8 cellular contexts compared by ENCODE assay signal in genomic region chr3:52245322-52246263, GRCh38. TPM values are rescaled to one million over a fixed set of nuclear protein-coding genes. Genes with fewer than 3 reads are reported as not detected.
DNase-seq lines count a peak whose midpoint lies in the region; ATAC-seq and TF ChIP-seq lines count a peak whose summit lies in the region.

TSS of gene PPM1M (plus strand) at chr3:52245759. CDS start at chr3:52245825, 66 bp downstream.

- RAD21 ChIA-PET in HCT116 (lab: Charles Lee; ENCODE audit: low non-redundant PET in 1 of 2, low total read pairs in 2 of 2, uncharacterized antibody in 2 of 2, unreplicated experiment in 2 of 2) = interaction anchor here in 1 of 2 experiments (0.6 kb wide), 1 partner anchor 12 kb away, joined by 4 read pairs; no protein-coding TSS in a partner anchor

- H3K4me1 ChIP-seq in CD8-positive, alpha-beta T cell (ENCODE audit: insufficient read depth, low read length) = peaks cover 84% of the 10 kb centered on the region
- H3K4me1 ChIP-seq in HCT116 (ENCODE audit: control insufficient read depth in 1 of 2, insufficient read depth in 2 of 2, low read length in 2 of 2) (peaks cover 26 to 39% of the 10 kb centered on the region in 2 experiments; a peak in 3 of 4 replicates), mammary epithelial cell (ENCODE audit: insufficient read depth, low read length) (peaks cover 29% of the 10 kb centered on the region), smooth muscle cell (ENCODE audit: low read depth) (peaks cover 4% of the 10 kb centered on the region)

- peak within 1 kb of the TSS; percentile 85 for H2AFZ ChIP-seq in HCT116 (ENCODE audit: low read depth, low read length, poor library complexity, severe bottlenecking)
- H2AFZ ChIP-seq in mammary epithelial cell (ENCODE audit: low read depth, low read length) = peak within 1 kb of the TSS; percentile 69
- H2AFZ ChIP-seq in smooth muscle cell (ENCODE audit: low read depth) = no peak within 1 kb of the TSS

- no peaks in the 10 kb centered on the region for H4K20me1 ChIP-seq in HCT116 (ENCODE audit: insufficient read depth)
- H4K20me1 ChIP-seq in mammary epithelial cell (ENCODE audit: insufficient read depth, low read length) = no peaks in the 10 kb centered on the region
- H4K20me1 ChIP-seq in smooth muscle cell (ENCODE audit: low read depth) = no peaks in the 10 kb centered on the region

- H3K36me3 Mint-ChIP-seq in CD8-positive, alpha-beta T cell = peaks cover 46% of the 10 kb centered on the region

- dilution Hi-C loops in mammary epithelial cell (cut with HindIII; ENCODE audit: low sequenced_read_pairs) = loop anchor here (5.0 kb wide), 1 partner anchor 102 kb away; no protein-coding TSS in a partner anchor

- peak within 1 kb of the TSS; percentile 91 for H3K27ac ChIP-seq in CD8-positive, alpha-beta T cell (ENCODE audit: low read depth, low read length)
- H3K27ac ChIP-seq in HCT116 (ENCODE audit: low read depth, low read length) (peak within 1 kb of the TSS; percentile 59; the same call in 1 of the 2 replicates), mammary epithelial cell (ENCODE audit: insufficient read depth, low read depth, low read length) (no peak within 1 kb of the TSS), smooth muscle cell (ENCODE audit: low read depth) (no peak within 1 kb of the TSS)

- peak; percentile 66 for ATAC-seq in CD8-positive, alpha-beta T cell
- ATAC-seq in HCT116 (peak; percentile 79), HG03135 (IDR thresholded peaks at IDR 0.05; ENCODE audit: unreplicated experiment) (no peak), HG03378 (IDR thresholded peaks at IDR 0.05; ENCODE audit: unreplicated experiment) (no peak)

- H3K79me2 ChIP-seq in HCT116 (ENCODE audit: insufficient read depth, low read length) (no peaks in the 10 kb centered on the region), mammary epithelial cell (ENCODE audit: insufficient read depth, low read length) (no peaks in the 10 kb centered on the region), smooth muscle cell (ENCODE audit: low read depth) (no peaks in the 10 kb centered on the region)

- no peak for TF ChIP-seq RAD21 in HCT116 (IDR thresholded peaks at IDR 0.05; ENCODE audit: low read depth)

- peaks cover 13% of the 10 kb centered on the region for H3F3A ChIP-seq in smooth muscle cell (ENCODE audit: low read depth)

- H3K27me3 Mint-ChIP-seq in CD8-positive, alpha-beta T cell (ENCODE audit: low read depth) = no peaks in the 10 kb centered on the region

- POLR2A ChIA-PET in CD8-positive, alpha-beta T cell (lab: Charles Lee) = interaction anchor here (0.9 to 28.6 kb wide), 12 partner anchors 5 to 189 kb away, joined by 3 to 685 read pairs (median 8); partner anchors contain the start of genes DUSP7, GLYCTK, PPM1M and TWF2
- POLR2A ChIA-PET in HCT116 (lab: Charles Lee) = no interaction called here

- no peaks in the 10 kb centered on the region for H3K9me3 ChIP-seq in CD8-positive, alpha-beta T cell (ENCODE audit: low read length)
- H3K9me3 ChIP-seq in HCT116 (ENCODE audit: control insufficient read depth in 1 of 2, insufficient read depth in 1 of 2, low read depth in 1 of 2, low read length in 2 of 2) (peaks cover 0 to 4% of the 10 kb centered on the region in 2 experiments; a peak in 1 of 4 replicates), mammary epithelial cell (replicated peaks; ENCODE audit: insufficient read depth, low read length) (no peaks in the 10 kb centered on the region), smooth muscle cell (replicated peaks; ENCODE audit: low read depth) (no peaks in the 10 kb centered on the region)

- H3K4me2 ChIP-seq in HCT116 (ENCODE audit: low read length) (peak within 1 kb of the TSS; percentile 96), mammary epithelial cell (ENCODE audit: insufficient read depth, low read depth, low read length) (peak within 1 kb of the TSS; percentile 66), smooth muscle cell (peak within 1 kb of the TSS; percentile 86)

- H3K27me3 ChIP-seq in CD8-positive, alpha-beta T cell (ENCODE audit: insufficient read depth, low read length) = no peaks in the 10 kb centered on the region
- H3K27me3 ChIP-seq in HCT116 (ENCODE audit: insufficient read depth, low read length) (no peaks in the 10 kb centered on the region), mammary epithelial cell (ENCODE audit: insufficient read depth, low read length) (no peaks in the 10 kb centered on the region), smooth muscle cell (ENCODE audit: low read depth) (no peaks in the 10 kb centered on the region)

- DNase-seq in CD8-positive, alpha-beta T cell = peak in 6 of 7 experiments; percentile 51 to 84 (median 66)
- DNase-seq in HCT116 (ENCODE audit: low read depth, low spot score) (no peak), T-helper 22 cell (ENCODE audit: low read depth) (peak; percentile 66), mammary epithelial cell (peak; percentile 31), iPS-NIHi7 (ENCODE audit: extremely low spot score) (peak; percentile 80), smooth muscle cell (lab: John Stamatoyannopoulos, UW; ENCODE audit: unreplicated experiment) (no peak)

- TF ChIP-seq POLR2A in HCT116 (IDR thresholded peaks at IDR 0.05; ENCODE audit: borderline replicate concordance, extremely low read depth, insufficient read depth, insufficient read length) = peak; percentile 70

- H3K9ac ChIP-seq in HCT116 (ENCODE audit: low read length) (peak within 1 kb of the TSS; percentile 64), mammary epithelial cell (ENCODE audit: insufficient read depth, low read length) (no peak within 1 kb of the TSS), smooth muscle cell (ENCODE audit: low read depth) (peak within 1 kb of the TSS; percentile 50)

- no peak for TF ChIP-seq CTCF in CD8-positive, alpha-beta T cell (IDR thresholded peaks at IDR 0.05)
- no peak for TF ChIP-seq CTCF in HCT116 (IDR thresholded peaks at IDR 0.05 in 2 of 3, conservative IDR thresholded peaks at IDR 0.05 in 1 of 3; ENCODE audit: borderline replicate concordance in 1 of 3, insufficient read depth in 1 of 3, low read depth in 2 of 3, low read length in 2 of 3)
- TF ChIP-seq CTCF in mammary epithelial cell (conservative IDR thresholded peaks at IDR 0.05 in 1 of 2, IDR thresholded peaks at IDR 0.05 in 1 of 2; ENCODE audit: extremely low read depth in 1 of 2, insufficient read depth in 1 of 2, low read depth in 1 of 2, low read length in 2 of 2) = no peak
- TF ChIP-seq CTCF in smooth muscle cell (IDR thresholded peaks at IDR 0.05; ENCODE audit: borderline replicate concordance, insufficient read depth, poor library complexity, severe bottlenecking) = no peak

- H3K9me3 Mint-ChIP-seq in CD8-positive, alpha-beta T cell = no peaks in the 10 kb centered on the region

- intact Hi-C loops in CD8-positive, alpha-beta T cell (cut with DNase I, micrococcal nuclease) = loop anchor here in 1 of 2 experiments (1.0 kb wide), 1 partner anchor 8 kb away; no protein-coding TSS in a partner anchor
- intact Hi-C loops in HCT116 (cut with micrococcal nuclease) = no loop called here
- intact Hi-C loops in mammary epithelial cell (cut with micrococcal nuclease) = no loop called here

- H3K4me3 ChIP-seq in CD8-positive, alpha-beta T cell (ENCODE audit: low read depth, low read length) = peak within 1 kb of the TSS; percentile 70
- H3K4me3 ChIP-seq in HCT116 (replicated peaks in 1 of 2; ENCODE audit: low read depth in 1 of 2, low read length in 2 of 2) (peak within 1 kb of the TSS; percentile 37 to 63), mammary epithelial cell (replicated peaks in 1 of 3; ENCODE audit: insufficient read depth in 1 of 3, low read depth in 2 of 3, low read length in 3 of 3) (peak within 1 kb of the TSS in 2 of 3 experiments; percentile 20 to 28), smooth muscle cell (peak within 1 kb of the TSS; percentile 54)

- CTCF ChIA-PET in CD8-positive, alpha-beta T cell (lab: Charles Lee) = interaction anchor here (1.4 to 29.3 kb wide), 8 partner anchors 8 to 40 kb away, joined by 3 to 622 read pairs (median 6); partner anchors contain the start of genes GLYCTK and WDR82
- CTCF ChIA-PET in HCT116 (lab: Charles Lee) = no interaction called here
- CTCF ChIA-PET in mammary epithelial cell (lab: Charles Lee; ENCODE audit: low non-redundant PET) = no interaction called here

- no TSS peak for BruUV-seq in HCT116 (replicated peaks; lab: Mats Ljungman, UMichigan)
- BruUV-seq in mammary epithelial cell (replicated peaks; lab: Mats Ljungman, UMichigan) = no TSS peak

- peak within 1 kb of the TSS; percentile 88 for H3K4me3 Mint-ChIP-seq in CD8-positive, alpha-beta T cell

- H3K9me2 ChIP-seq in HCT116 (ENCODE audit: insufficient read depth) = no peaks in the 10 kb centered on the region

- in situ Hi-C loops in mammary epithelial cell (cut with MboI; ENCODE audit: low sequenced_read_pairs in 2 of 2) = no loop called here

- peaks cover 83% of the 10 kb centered on the region for H3K4me1 Mint-ChIP-seq in CD8-positive, alpha-beta T cell (ENCODE audit: low read depth)

- H3K27ac Mint-ChIP-seq in CD8-positive, alpha-beta T cell = peak within 1 kb of the TSS; percentile 96

- H3K36me3 ChIP-seq in CD8-positive, alpha-beta T cell (ENCODE audit: insufficient read depth, low read length) = peaks cover 7% of the 10 kb centered on the region
- H3K36me3 ChIP-seq in HCT116 (ENCODE audit: control insufficient read depth in 1 of 2, insufficient read depth in 2 of 2, low read length in 2 of 2) (peaks cover 2 to 12% of the 10 kb centered on the region in 2 experiments; a peak in 2 of 4 replicates), mammary epithelial cell (ENCODE audit: insufficient read depth, low read length) (no peaks in the 10 kb centered on the region), smooth muscle cell (ENCODE audit: low read depth) (no peaks in the 10 kb centered on the region)

- 38% methylated on average over 9 of the region's 98 CpGs for WGBS in mammary epithelial cell (ENCODE audit: low coverage, missing lambda C conversion rate)
- WGBS in smooth muscle cell (ENCODE audit: low lambda C conversion rate) = 6% methylated on average over 64 of the region's 98 CpGs

TF ChIP-seq in HCT116, 20 proteins besides CTCF, POLR2A, EP300 and RAD21 (continues in another document):
- TF ChIP-seq POLR2AphosphoS5 (IDR thresholded peaks at IDR 0.05; ENCODE audit: low read depth, low read length) (peak; percentile 29; the same call in 1 of the 2 replicates), ZFX (IDR thresholded peaks at IDR 0.05) (peak; percentile 79; the same call in 1 of the 2 replicates)

RNA-seq across cellular contexts. Expression of gene PPM1M, which starts in this region (rescaled TPM):
- 10 to 100 TPM; 43.9 to 46.9 TPM for total RNA-seq in CD8-positive, alpha-beta T cell
- 16.6 TPM for total RNA-seq in HCT116 (2021; ENCODE audit: unreplicated experiment)
- polyA plus RNA-seq in HCT116 (2012) = 18.3 and 18.8 TPM in 2 replicates
- total RNA-seq in mammary epithelial cell = 1 to 10 TPM; 4.8 to 8.7 TPM
- polyA plus RNA-seq in mammary epithelial cell = 4.3 TPM
- not detected for polyA minus RNA-seq in mammary epithelial cell
- 6.0 and 7.0 TPM in 2 replicates for total RNA-seq in smooth muscle cell
- 11.0 and 11.9 TPM in 2 replicates for polyA plus RNA-seq in smooth muscle cell

Comparison
In these comparisons a context has a peak if more than half of its experiments do, and no peak if none do; other contexts are left out.
1. ATAC-seq: peak in CD8-positive, alpha-beta T cell (single experiment) and HCT116 (single experiment); none in HG03135 (single experiment) and HG03378 (single experiment).
2. DNase-seq: peak in CD8-positive, alpha-beta T cell (6 of 7), T-helper 22 cell (single experiment), mammary epithelial cell (single experiment) and iPS-NIHi7 (single experiment); none in HCT116 (single experiment) and smooth muscle cell (single experiment).
3. H3K27ac ChIP-seq: peak in CD8-positive, alpha-beta T cell (single experiment) and HCT116 (single experiment); none in mammary epithelial cell (single experiment) and smooth muscle cell (single experiment).
4. Peak in every context shown above with its lines, with median percentiles within 50 percentile points of each other: H3K4me3 ChIP-seq and H3K4me2 ChIP-seq.